11 cellular contexts compared by ENCODE assay signal in genomic region chr20:57902478-57902877, GRCh38.
DNase-seq lines count a peak whose midpoint lies in the region; ATAC-seq lines count a peak whose summit lies in the region.
"Had no signal": no experiment of that assay in that cellular context is flagged by ENCODE, and none has a peak within 500 bp of the region (broad histone marks: within the 10 kb centered on the region; RNA-seq: fewer than 3 reads in every experiment).

No MANE protein-coding gene starts in this region.

- peak; percentile 76 for ATAC-seq in HG03097 (IDR thresholded peaks at IDR 0.05; ENCODE audit: low FRiP score, unreplicated experiment)
- ATAC-seq in stimulated activated effector memory CD8-positive, alpha-beta T cell treated with anti-CD3 and anti-CD28 coated beads, Interleukin-12 subunit alpha, Interleukin-12 subunit beta, amount 100 ng/mL, for 72 hours = peak; percentile 76

- no peaks in the 10 kb centered on the region for H3K36me3 ChIP-seq in SJSA1

- no peak overlapping the region for H3K4me3 Mint-ChIP-seq in stimulated activated effector memory CD8-positive, alpha-beta T cell treated with anti-CD3 and anti-CD28 coated beads, Interleukin-12 subunit alpha, Interleukin-12 subunit beta, amount 100 ng/mL, for 72 hours
- H3K4me3 Mint-ChIP-seq: activated B cell treated with CpG ODN at 0.5 μM for 24 hours had no signal

- no peaks in the 10 kb centered on the region for H3K9me3 ChIP-seq in SJSA1 (replicated peaks)

- no peak overlapping the region for H3K27ac Mint-ChIP-seq in stimulated activated effector memory CD8-positive, alpha-beta T cell treated with anti-CD3 and anti-CD28 coated beads, Interleukin-12 subunit alpha, Interleukin-12 subunit beta, amount 100 ng/mL, for 72 hours
- H3K27ac Mint-ChIP-seq: activated B cell treated with CpG ODN at 0.5 μM for 24 hours had no signal

- H3K27me3 ChIP-seq in SJSA1 (replicated peaks) = no peaks in the 10 kb centered on the region

- peak overlapping the region; percentile 4; the same call in 1 of the 2 replicates for H3K27ac ChIP-seq in SJSA1
- H3K27ac ChIP-seq: 22Rv1 had no signal

- DNase-seq in NK-92 treated with Interleukin-12 subunit alpha and Interleukin-12 subunit beta, amount 100 ng/mL, for 24 hours (lab: John Stamatoyannopoulos, UW) = peak; percentile 10
- DNase-seq in NK-92 (lab: John Stamatoyannopoulos, UW; ENCODE audit: unreplicated experiment) (no peak), SJSA1 (ENCODE audit: low read depth in 1 of 2, low spot score in 2 of 2) (peak; percentile 53 to 69), COR-L47 (lab: John Stamatoyannopoulos, UW) (no peak), foreskin melanocyte (no peak), NCI-H748 treated with DMSO at 0.1 percent for 48 hours (lab: John Stamatoyannopoulos, UW) (no peak)
- no peak for DNase-seq in stimulated activated effector memory CD8-positive, alpha-beta T cell treated with anti-CD3 and anti-CD28 coated beads, Interleukin-12 subunit alpha, Interleukin-12 subunit beta, amount 100 ng/mL, for 72 hours (ENCODE audit: low spot score in 2 of 2)
- DNase-seq: activated B cell treated with CpG ODN at 0.5 μM for 24 hours; stimulated activated CD4-positive, alpha-beta T cell treated with anti-CD3 and anti-CD28 coated beads, Interleukin-12 subunit alpha, Interleukin-12 subunit beta, amount 100 ng/mL, for 4 hours had no signal

- no peak overlapping the region for H3K4me3 ChIP-seq in SJSA1

- H3K4me1 Mint-ChIP-seq in stimulated activated effector memory CD8-positive, alpha-beta T cell treated with anti-CD3 and anti-CD28 coated beads, Interleukin-12 subunit alpha, Interleukin-12 subunit beta, amount 100 ng/mL, for 72 hours = peaks cover 11% of the 10 kb centered on the region
- H3K4me1 Mint-ChIP-seq: activated B cell treated with CpG ODN at 0.5 μM for 24 hours had no signal

- no peaks in the 10 kb centered on the region for H3K36me3 Mint-ChIP-seq in stimulated activated effector memory CD8-positive, alpha-beta T cell treated with anti-CD3 and anti-CD28 coated beads, Interleukin-12 subunit alpha, Interleukin-12 subunit beta, amount 100 ng/mL, for 72 hours

- H3K4me1 ChIP-seq in SJSA1 (replicated peaks) = peaks cover 26% of the 10 kb centered on the region

- no peaks in the 10 kb centered on the region for H3K9me3 Mint-ChIP-seq in stimulated activated effector memory CD8-positive, alpha-beta T cell treated with anti-CD3 and anti-CD28 coated beads, Interleukin-12 subunit alpha, Interleukin-12 subunit beta, amount 100 ng/mL, for 72 hours
- H3K9me3 Mint-ChIP-seq: activated B cell treated with CpG ODN at 0.5 μM for 24 hours had no signal

Comparison
In these comparisons a context has a peak if more than half of its experiments do, and no peak if none do; other contexts are left out.
1. DNase-seq: peak in NK-92 treated with Interleukin-12 subunit alpha and Interleukin-12 subunit beta, amount 100 ng/mL, for 24 hours (single experiment) and SJSA1 (2 of 2); none in NK-92 (single experiment), stimulated activated effector memory CD8-positive, alpha-beta T cell treated with anti-CD3 and anti-CD28 coated beads, Interleukin-12 subunit alpha, Interleukin-12 subunit beta, amount 100 ng/mL, for 72 hours (0 of 2), COR-L47 (single experiment), foreskin melanocyte (single experiment) and NCI-H748 treated with DMSO at 0.1 percent for 48 hours (single experiment).